Comparison of ENCODE assay signal across 7 cellular contexts in the genomic region with DNA sequence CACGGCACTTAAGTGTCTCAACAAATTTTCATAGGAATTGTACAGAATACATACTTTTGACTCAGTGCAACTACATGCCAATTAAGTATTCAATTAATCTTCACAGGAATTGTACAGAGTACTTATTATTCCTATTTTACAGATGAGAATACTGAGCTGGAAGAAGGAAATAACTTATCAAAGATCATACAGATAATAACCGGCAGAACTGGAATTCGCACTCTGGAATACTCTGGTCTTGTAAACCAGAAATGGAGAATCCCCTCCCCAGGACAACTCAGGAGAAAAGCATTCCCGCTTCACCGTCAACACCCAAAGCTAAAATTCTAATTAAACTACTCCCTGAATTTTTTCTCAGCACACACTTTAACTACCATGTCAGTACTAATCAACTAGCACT.
"Had no signal": no experiment of that assay in that cellular context is flagged by ENCODE, and none has a peak within 500 bp of the region (broad histone marks: within the 10 kb centered on the region; RNA-seq: fewer than 3 reads in every experiment).

No MANE protein-coding gene starts in this region.

- DNase-seq: IMR-90, KBM-7, KG1 had no signal

- ATAC-seq: HepG2, K562 had no signal

- H3K4me3 ChIP-seq: K562 had no signal

- H3K4me1 Mint-ChIP-seq: IgD-negative memory B cell had no signal

- H3K27ac ChIP-seq: HL-60 had no signal

- H3K4me3 Mint-ChIP-seq: IgD-negative memory B cell had no signal
